ENCODE assay signal across 14 cellular contexts in the genomic region with DNA sequence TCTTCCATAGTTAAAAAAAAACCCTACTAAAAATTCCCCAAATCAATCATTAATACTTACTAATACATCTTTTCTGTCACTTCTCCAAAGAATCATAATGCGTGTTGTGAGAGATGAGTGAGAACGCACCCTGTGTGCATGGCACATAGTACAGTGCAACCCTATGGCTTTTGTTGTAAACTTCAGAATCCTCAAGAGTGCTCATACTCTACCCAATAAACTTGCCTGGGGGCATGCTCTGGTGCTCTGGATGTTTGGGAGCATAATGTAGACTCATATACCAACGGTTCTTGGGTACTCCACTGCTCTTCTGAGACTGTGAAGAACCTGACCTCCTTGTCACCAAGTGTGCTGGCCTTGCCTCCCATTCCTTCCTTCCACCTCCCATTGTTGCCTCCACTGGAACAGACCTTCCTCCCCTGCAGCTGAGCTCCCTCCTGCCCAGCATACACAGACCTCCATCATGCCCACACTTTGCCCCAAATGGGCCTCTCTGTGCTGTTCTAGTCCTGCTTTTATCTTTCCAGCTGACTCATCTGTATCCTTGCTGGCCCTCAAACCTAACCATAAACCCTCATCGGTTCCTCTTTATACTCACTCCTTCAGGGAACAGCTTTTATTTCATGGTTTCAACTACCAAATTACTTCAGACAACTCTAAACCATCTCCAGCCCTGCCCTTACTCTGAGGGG. TPM values are rescaled to one million over a fixed set of nuclear protein-coding genes. Genes with fewer than 3 reads are reported as not detected.
DNase-seq lines count a peak whose midpoint lies in the region; ATAC-seq, FAIRE-seq and TF ChIP-seq lines count a peak whose summit lies in the region.
"Had no signal": no experiment of that assay in that cellular context is flagged by ENCODE, and none has a peak within 500 bp of the region (broad histone marks: within the 10 kb centered on the region; RNA-seq: fewer than 3 reads in every experiment).

No MANE protein-coding gene starts in this region.

- no peak for TF ChIP-seq POLR2A in HepG2 (IDR thresholded peaks at IDR 0.05; ENCODE audit: insufficient read depth in 1 of 2, low read depth in 2 of 2, low read length in 2 of 2)

- DNase-seq in EL (peak; percentile 22), HFFc6 (no peak), SK-N-MC (ENCODE audit: low read depth, low spot score) (peak; percentile 35), HepG2 (ENCODE audit: low spot score) (no peak), ascending aorta (ENCODE audit: low spot score in 2 of 2) (no peak)
- no peak for DNase-seq in effector CD4-positive, alpha-beta T cell
- no peak for DNase-seq in activated CD8-positive, alpha-beta memory T cell treated with anti-CD3 and anti-CD28 coated beads, Interleukin-2, amount 50 U/mL, for 4 hours
- DNase-seq: activated B cell treated with CpG ODN at 0.5 μM for 24 hours, esophagus squamous epithelium, NCI-H446 had no signal

- no peak for FAIRE-seq in HepG2 (lab: Jason Lieb, UNC)

- peak overlapping the region; percentile 89; the same call in 1 of the 2 replicates for H3K27ac Mint-ChIP-seq in HFFc6
- H3K27ac Mint-ChIP-seq: activated B cell treated with CpG ODN at 0.5 μM for 24 hours had no signal

- H3K9me3 ChIP-seq in SK-N-MC (ENCODE audit: low read depth, low read length) (no peaks in the 10 kb centered on the region), HepG2 (ENCODE audit: low read length) (no peaks in the 10 kb centered on the region), ascending aorta (no peaks in the 10 kb centered on the region)
- H3K9me3 ChIP-seq: esophagus squamous epithelium, HAP-1 had no signal

- no peaks in the 10 kb centered on the region for H3K27me3 ChIP-seq in HepG2 (ENCODE audit: control insufficient read depth in 1 of 2, insufficient read depth in 2 of 2, low read length in 2 of 2)
- no peaks in the 10 kb centered on the region for H3K27me3 ChIP-seq in ascending aorta
- H3K27me3 ChIP-seq: esophagus squamous epithelium had no signal

- POLR2A ChIA-PET in HepG2 (lab: Yijun Ruan, JAX), result interaction anchor here (1.5 to 4.5 kb wide), 2 partner anchors 9 to 895 kb away, joined by 4 to 48 read pairs; a partner anchor contains a TSS

- H3K36me3 Mint-ChIP-seq in HFFc6 (ENCODE audit: low read depth), result peaks cover 45% of the 10 kb centered on the region

- BruUV-seq in HepG2 (replicated peaks; lab: Mats Ljungman, UMichigan), result no TSS peak

- H3K4me2 ChIP-seq in HepG2 (ENCODE audit: low read depth, low read length), result no peak overlapping the region

- H2AFZ ChIP-seq in HepG2 (ENCODE audit: low read length), result no peak overlapping the region

- CTCF ChIA-PET in HepG2 (lab: Yijun Ruan, JAX; ENCODE audit: low intra/inter-chr PET ratio, low total read pairs), result no interaction called here

- no peaks in the 10 kb centered on the region for H3K9me3 Mint-ChIP-seq in HFFc6
- H3K9me3 Mint-ChIP-seq: activated B cell treated with CpG ODN at 0.5 μM for 24 hours had no signal

- WGBS in HepG2 (ENCODE audit: low lambda C conversion rate), result 92% methylated on average over 4 of the region's 4 CpGs

- TF ChIP-seq CTCF in HFFc6 (IDR thresholded peaks at IDR 0.05) (no peak), HepG2 (CRISPR knock-in tag; IDR thresholded peaks at IDR 0.05) (no peak), ascending aorta (IDR thresholded peaks at IDR 0.05) (no peak)

- H3K9ac ChIP-seq in SK-N-MC (ENCODE audit: insufficient read length) (no peak overlapping the region), HepG2 (ENCODE audit: insufficient read depth, low read depth, low read length) (no peak overlapping the region)

- TF ChIP-seq EP300 in HepG2 (IDR thresholded peaks at IDR 0.05; ENCODE audit: low read depth in 2 of 2, low read length in 2 of 2) (no peak), HepG2 (CRISPR knock-in tag; IDR thresholded peaks at IDR 0.05; ENCODE audit: borderline replicate concordance) (no peak)

- ATAC-seq in HepG2 (no peak), HG03439 (IDR thresholded peaks at IDR 0.05; ENCODE audit: unreplicated experiment) (no peak)
- ATAC-seq: sciatic nerve had no signal

- H3K4me1 ChIP-seq in HepG2 (ENCODE audit: insufficient read depth, low read length) (peaks cover 64% of the 10 kb centered on the region), ascending aorta (peaks cover 0 to 2% of the 10 kb centered on the region in 2 donors)
- H3K4me1 ChIP-seq: HAP-1 had no signal

- no peak overlapping the region for H3K4me3 Mint-ChIP-seq in HFFc6
- H3K4me3 Mint-ChIP-seq: activated B cell treated with CpG ODN at 0.5 μM for 24 hours had no signal

- H3K36me3 ChIP-seq in SK-N-MC (ENCODE audit: insufficient read depth, low read length) (peaks cover 21% of the 10 kb centered on the region), HepG2 (replicated peaks in 1 of 2; ENCODE audit: control insufficient read depth in 1 of 2, insufficient read depth in 2 of 2, low read length in 2 of 2) (peaks cover 1 to 9% of the 10 kb centered on the region in 2 experiments; a peak in 2 of 5 replicates), ascending aorta (peaks cover 8 to 27% of the 10 kb centered on the region in 2 donors)

- in situ Hi-C loops in HepG2 (cut with HindIII; ENCODE audit: extremely low pct_ligation_motif_present, low pct_unique_long_range_greater_than_20kb), result no loop called here

- peak overlapping the region; percentile 32; the same call in 1 of the 2 replicates for H3K4me3 ChIP-seq in SK-N-MC
- H3K4me3 ChIP-seq in HepG2 (replicated peaks in 1 of 3; ENCODE audit: insufficient read depth in 1 of 3, low read depth in 2 of 3, low read length in 3 of 3), result no peak overlapping the region
- no peak overlapping the region for H3K4me3 ChIP-seq in ascending aorta
- H3K4me3 ChIP-seq: esophagus squamous epithelium, HAP-1 had no signal

- TF ChIP-seq RAD21 in HepG2 (CRISPR knock-in tag; IDR thresholded peaks at IDR 0.05), result no peak

- H4K20me1 ChIP-seq in HepG2 (ENCODE audit: insufficient read depth, low read length), result no peaks in the 10 kb centered on the region

- intact Hi-C loops in HepG2 (cut with micrococcal nuclease; ENCODE audit: unreplicated experiment), result no loop called here
- intact Hi-C loops in ascending aorta (cut with DNase I), result no loop called here

- peaks cover 6% of the 10 kb centered on the region for H3K79me2 ChIP-seq in HepG2 (ENCODE audit: insufficient read depth, low read length)

- H3K27me3 Mint-ChIP-seq in HFFc6 (ENCODE audit: insufficient read depth), result no peaks in the 10 kb centered on the region
- H3K27me3 Mint-ChIP-seq: activated B cell treated with CpG ODN at 0.5 μM for 24 hours had no signal

- peaks cover 44% of the 10 kb centered on the region for H3K4me1 Mint-ChIP-seq in HFFc6 (ENCODE audit: low read depth)
- H3K4me1 Mint-ChIP-seq: activated B cell treated with CpG ODN at 0.5 μM for 24 hours had no signal

- H3K27ac ChIP-seq in SK-N-MC (peak overlapping the region; percentile 84), HepG2 (ENCODE audit: extremely low read length, insufficient read depth, low read length) (peak overlapping the region; percentile 36), ascending aorta (no peak overlapping the region)

RNA-seq across cellular contexts. Expression of a gene that starts 8.9 kb away (rescaled TPM):
- total RNA-seq in HFFc6 (2021; fragmentation: NEBNext Ultra II Directional; extraction: Animal tissue kit (Norgen Biotek cat#: 25700)), result 10 to 100 TPM; 12.6 to 16.4 (median 14.5) TPM
- total RNA-seq in HepG2 (2016; rRNA removed; fragmentation: Illumina TruSeq; extraction: Trizol), result 11.4 and 12.4 TPM in 2 replicates
- 3.3 and 4.0 TPM in 2 replicates for total RNA-seq in HepG2 (2016; cell fraction: cytosol; rRNA removed; fragmentation: Illumina TruSeq; extraction: Trizol; ENCODE audit: low read depth)
- 9.6 and 11.0 TPM in 2 replicates for total RNA-seq in HepG2 (2016; cell fraction: insoluble cytoplasmic fraction; rRNA removed; fragmentation: Illumina TruSeq; extraction: Trizol)
- total RNA-seq in HepG2 (2016; cell fraction: membrane; rRNA removed; fragmentation: Illumina TruSeq; extraction: Trizol), result 7.1 and 7.7 TPM in 2 replicates
- total RNA-seq in HepG2 (2016; cell fraction: nucleus; rRNA removed; fragmentation: Illumina TruSeq; extraction: Trizol), result 10.9 and 11.0 TPM in 2 replicates
- polyA plus RNA-seq in HepG2 (2011; rRNA removed), result 25.3 and 27.2 TPM in 2 replicates
- polyA plus RNA-seq in HepG2 (2011; cell fraction: cytosol; rRNA removed), result 20.2 and 21.1 TPM in 2 replicates
- polyA plus RNA-seq in HepG2 (2011; cell fraction: nucleus; rRNA removed), result 14.4 and 15.0 TPM in 2 replicates
- 10.1 and 10.6 TPM in 2 replicates for polyA plus RNA-seq in HepG2 (2012)
- polyA plus RNA-seq in HepG2 (2016; cell fraction: cytosol; fragmentation: Illumina TruSeq; extraction: Trizol; ENCODE audit: low read depth), result 2.5 and 2.6 TPM in 2 replicates
- 17.4 and 17.9 TPM in 2 replicates for polyA plus RNA-seq in HepG2 (2016; cell fraction: insoluble cytoplasmic fraction; fragmentation: Illumina TruSeq; extraction: Trizol; ENCODE audit: low read depth)
- polyA plus RNA-seq in HepG2 (2016; cell fraction: membrane; fragmentation: Illumina TruSeq; extraction: Trizol; ENCODE audit: low read depth), result 4.7 and 4.9 TPM in 2 replicates
- polyA plus RNA-seq in HepG2 (2016; cell fraction: nucleus; fragmentation: Illumina TruSeq; extraction: Trizol; ENCODE audit: insufficient read depth, low read depth), result 16.0 and 16.8 TPM in 2 replicates
- polyA minus RNA-seq in HepG2 (2011; rRNA and poly(A)+ RNA removed; ENCODE audit: low replicate concordance), result 7.5 and 22.8 TPM in 2 replicates
- polyA minus RNA-seq in HepG2 (2011; cell fraction: cytosol; rRNA and poly(A)+ RNA removed), result 8.2 and 8.5 TPM in 2 replicates
- 29.7 and 35.1 TPM in 2 replicates for polyA minus RNA-seq in HepG2 (2011; cell fraction: nucleus; rRNA and poly(A)+ RNA removed)
- 23.3 TPM for total RNA-seq in ascending aorta

RNA-seq across cellular contexts. Expression of a gene that starts 57.4 kb away (rescaled TPM):
- total RNA-seq in HFFc6 (2021; fragmentation: NEBNext Ultra II Directional; extraction: Animal tissue kit (Norgen Biotek cat#: 25700)), result 10 to 100 TPM in 4 of 6 experiments, 1 to 10 TPM in 2; 6.7 to 11.5 (median 10.6) TPM
- total RNA-seq in HepG2 (2016; rRNA removed; fragmentation: Illumina TruSeq; extraction: Trizol) (not detected in 2 replicates), ascending aorta (102 TPM)
- not detected in 2 replicates for total RNA-seq in HepG2 (2016; cell fraction: cytosol; rRNA removed; fragmentation: Illumina TruSeq; extraction: Trizol; ENCODE audit: low read depth)
- total RNA-seq in HepG2 (2016; cell fraction: insoluble cytoplasmic fraction; rRNA removed; fragmentation: Illumina TruSeq; extraction: Trizol), result not detected in 2 replicates
- not detected in 2 replicates for total RNA-seq in HepG2 (2016; cell fraction: membrane; rRNA removed; fragmentation: Illumina TruSeq; extraction: Trizol)
- total RNA-seq in HepG2 (2016; cell fraction: nucleus; rRNA removed; fragmentation: Illumina TruSeq; extraction: Trizol), result not detected in 2 replicates
- polyA plus RNA-seq in HepG2 (2011; rRNA removed), result 0.05 TPM in 1 of 2 replicates, not detected in the other
- polyA plus RNA-seq in HepG2 (2011; cell fraction: cytosol; rRNA removed), result 0.01 TPM in 2 replicates
- polyA plus RNA-seq in HepG2 (2011; cell fraction: nucleus; rRNA removed), result 0.06 and 0.19 TPM in 2 replicates
- 0.04 TPM in 1 of 2 replicates, not detected in the other for polyA plus RNA-seq in HepG2 (2012)
- polyA plus RNA-seq in HepG2 (2016; cell fraction: cytosol; fragmentation: Illumina TruSeq; extraction: Trizol; ENCODE audit: low read depth), result not detected in 2 replicates
- not detected in 2 replicates for polyA plus RNA-seq in HepG2 (2016; cell fraction: insoluble cytoplasmic fraction; fragmentation: Illumina TruSeq; extraction: Trizol; ENCODE audit: low read depth)
- not detected in 2 replicates for polyA plus RNA-seq in HepG2 (2016; cell fraction: membrane; fragmentation: Illumina TruSeq; extraction: Trizol; ENCODE audit: low read depth)
- not detected in 2 replicates for polyA plus RNA-seq in HepG2 (2016; cell fraction: nucleus; fragmentation: Illumina TruSeq; extraction: Trizol; ENCODE audit: insufficient read depth, low read depth)
- polyA minus RNA-seq in HepG2 (2011; rRNA and poly(A)+ RNA removed; ENCODE audit: low replicate concordance), result 0.06 and 0.80 TPM in 2 replicates
- polyA minus RNA-seq in HepG2 (2011; cell fraction: cytosol; rRNA and poly(A)+ RNA removed), result not detected in 2 replicates
- 0.13 and 0.37 TPM in 2 replicates for polyA minus RNA-seq in HepG2 (2011; cell fraction: nucleus; rRNA and poly(A)+ RNA removed)
- total RNA-seq: MCF 10A had no signal

Comparison
In these comparisons a context has a peak if more than half of its experiments do, and no peak if none do; other contexts are left out.
1. DNase-seq: peak in EL (single experiment) and SK-N-MC (single experiment); none in HFFc6 (single experiment), HepG2 (single experiment), ascending aorta (0 of 2), effector CD4-positive, alpha-beta T cell (single experiment) and activated CD8-positive, alpha-beta memory T cell treated with anti-CD3 and anti-CD28 coated beads, Interleukin-2, amount 50 U/mL, for 4 hours (single experiment).
2. H3K27ac ChIP-seq: peak in SK-N-MC (single experiment) and HepG2 (single experiment); none in ascending aorta (0 of 2).
3. RNA of a gene that starts 57.4 kb away (total RNA-seq): 102 TPM in ascending aorta (single experiment) and 6.7 to 11.5 TPM in HFFc6; not detected in HepG2; every median in the first group is over 4 times any median in the second.